ENCODE assay signal across 3 cellular contexts in the genomic region with DNA sequence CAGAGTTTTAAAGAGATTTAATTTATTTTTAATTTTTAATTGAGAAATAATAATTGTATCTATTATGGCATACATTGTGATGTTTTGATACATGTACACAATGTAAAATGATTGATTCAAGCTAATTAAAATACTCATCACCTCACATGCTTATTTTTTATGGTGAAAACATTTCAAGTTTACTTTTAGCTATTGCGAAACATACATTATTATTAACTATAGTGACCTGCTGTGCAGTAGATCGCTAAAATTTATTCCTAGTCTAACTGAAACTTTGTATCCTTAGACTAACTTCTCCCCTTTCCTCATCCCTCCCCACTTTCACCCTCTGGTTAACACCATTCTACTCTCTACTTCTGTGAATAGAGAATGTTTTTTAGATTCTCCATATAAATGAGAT.
TF ChIP-seq lines count a peak whose summit lies in the region.

No MANE protein-coding gene starts in this region.

TF ChIP-seq in A549, 52 proteins besides CTCF, POLR2A, EP300 and RAD21:
- TF ChIP-seq ZNF302 (CRISPR knock-in tag; IDR thresholded peaks at IDR 0.05): no peak
- TF ChIP-seq CBX2 (IDR thresholded peaks at IDR 0.05; ENCODE audit: borderline replicate concordance, low read depth): no peak
- peak; percentile 45 to 52; a peak in 2 of 4 replicates for TF ChIP-seq CEBPB (IDR thresholded peaks at IDR 0.05)

TF ChIP-seq in IMR-90, 13 proteins besides CTCF, POLR2A, EP300 and RAD21:
- TF ChIP-seq SMC3 (IDR thresholded peaks at IDR 0.05; ENCODE audit: low read depth, low read length): no peak
- TF ChIP-seq RCOR1 (IDR thresholded peaks at IDR 0.05; ENCODE audit: insufficient replicate concordance, low read length): no peak
- TF ChIP-seq BHLHE40 (IDR thresholded peaks at IDR 0.05; ENCODE audit: low read depth, low read length): no peak
- TF ChIP-seq MAFK (IDR thresholded peaks at IDR 0.05; ENCODE audit: low read depth, low read length): no peak
- TF ChIP-seq CEBPB (IDR thresholded peaks at IDR 0.05; ENCODE audit: low read depth, low read length): peak; percentile 75
- TF ChIP-seq CHD1 (IDR thresholded peaks at IDR 0.05; ENCODE audit: low read depth, low read length): no peak
TF ChIP-seq in IMR-90: peak in this region for 1.

TF ChIP-seq in H1, 55 proteins besides CTCF, POLR2A, EP300 and RAD21:
- TF ChIP-seq TCF12 (IDR thresholded peaks at IDR 0.05; ENCODE audit: low read depth, low read length): no peak
- TF ChIP-seq CEBPB (IDR thresholded peaks at IDR 0.05; ENCODE audit: low read depth, low read length): peak; percentile 68; the same call in 1 of the 2 replicates
- TF ChIP-seq ZNF274 (IDR thresholded peaks at IDR 0.05; ENCODE audit: borderline replicate concordance, extremely low read depth, low read length): no peak
- TF ChIP-seq, protein P1, sequence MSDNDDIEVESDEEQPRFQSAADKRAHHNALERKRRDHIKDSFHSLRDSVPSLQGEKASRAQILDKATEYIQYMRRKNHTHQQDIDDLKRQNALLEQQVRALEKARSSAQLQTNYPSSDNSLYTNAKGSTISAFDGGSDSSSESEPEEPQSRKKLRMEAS (IDR thresholded peaks at IDR 0.05): no peak
- TF ChIP-seq EZH2 (IDR thresholded peaks at IDR 0.05; ENCODE audit: low read depth, low read length, severe bottlenecking): no peak
